19 cellular contexts compared by ENCODE assay signal in genomic region chr1:204336642-204337041, GRCh38. TPM values are rescaled to one million over a fixed set of nuclear protein-coding genes. Genes with fewer than 3 reads are reported as not detected.
"Had no signal": no experiment of that assay in that cellular context is flagged by ENCODE, and none has a peak within 500 bp of the region (broad histone marks: within the 10 kb centered on the region; RNA-seq: fewer than 3 reads in every experiment).

No MANE protein-coding gene starts in this region.

- H3K4me1 ChIP-seq: lower lobe of right lung, thyroid gland had no signal

- H3K9me3 ChIP-seq: gastroesophageal sphincter, heart left ventricle, lower lobe of right lung, thyroid gland had no signal

- ATAC-seq: activated CD8-positive, alpha-beta memory T cell treated with anti-CD3 and anti-CD28 coated beads, Interleukin-2, amount 10 ng/mL, durations not matched to agents 7 days and 5 days; esophagus mucosa; gastroesophageal sphincter; heart left ventricle; left colon; lower lobe of right lung; T-cell had no signal

- H3K36me3 ChIP-seq: gastroesophageal sphincter, heart left ventricle, lower lobe of right lung, thyroid gland had no signal

- H3K4me3 ChIP-seq: coronary artery, gastroesophageal sphincter, heart left ventricle, lower lobe of right lung, thyroid gland had no signal

- H3K27me3 ChIP-seq: heart left ventricle, thyroid gland had no signal

- H3K27ac ChIP-seq: gastroesophageal sphincter, heart left ventricle, lower lobe of right lung, thyroid gland had no signal

- DNase-seq: activated CD4-positive, alpha-beta memory T cell treated with anti-CD3 and anti-CD28 coated beads, Interleukin-2, amount 10 ng/mL, durations not matched to agents 7 days and 5 days; activated CD4-positive, alpha-beta T cell treated with anti-CD3 and anti-CD28 coated beads for 48 hours; activated CD4-positive, CD25-positive, alpha-beta regulatory T cell; activated CD8-positive, alpha-beta memory T cell treated with anti-CD3 and anti-CD28 coated beads, Interleukin-2, amount 10 ng/mL, durations not matched to agents 7 days and 5 days; activated naive CD4-positive, alpha-beta T cell treated with Interleukin-2 at 50 U/mL for 16 hours; heart left ventricle; islet precursor cell; left colon; lower lobe of right lung; nucleus accumbens; posterior cingulate gyrus; stimulated activated CD8-positive, alpha-beta memory T cell treated with anti-CD3 and anti-CD28 coated beads, Interleukin-4, amount 100 ng/mL, for 48 hours; stimulated activated naive CD4-positive, alpha-beta T cell; T-cell; T-helper 9 cell; thyroid gland had no signal

RNA-seq across cellular contexts. Expression of gene PLEKHA6, which starts 23.1 kb away (rescaled TPM):
- total RNA-seq: activated CD4-positive, alpha-beta memory T cell treated with anti-CD3 and anti-CD28 coated beads, Interleukin-2, amount 10 ng/mL, durations not matched to agents 7 days and 5 days had no signal
